8 cellular contexts compared by ENCODE assay signal in the genomic region with DNA sequence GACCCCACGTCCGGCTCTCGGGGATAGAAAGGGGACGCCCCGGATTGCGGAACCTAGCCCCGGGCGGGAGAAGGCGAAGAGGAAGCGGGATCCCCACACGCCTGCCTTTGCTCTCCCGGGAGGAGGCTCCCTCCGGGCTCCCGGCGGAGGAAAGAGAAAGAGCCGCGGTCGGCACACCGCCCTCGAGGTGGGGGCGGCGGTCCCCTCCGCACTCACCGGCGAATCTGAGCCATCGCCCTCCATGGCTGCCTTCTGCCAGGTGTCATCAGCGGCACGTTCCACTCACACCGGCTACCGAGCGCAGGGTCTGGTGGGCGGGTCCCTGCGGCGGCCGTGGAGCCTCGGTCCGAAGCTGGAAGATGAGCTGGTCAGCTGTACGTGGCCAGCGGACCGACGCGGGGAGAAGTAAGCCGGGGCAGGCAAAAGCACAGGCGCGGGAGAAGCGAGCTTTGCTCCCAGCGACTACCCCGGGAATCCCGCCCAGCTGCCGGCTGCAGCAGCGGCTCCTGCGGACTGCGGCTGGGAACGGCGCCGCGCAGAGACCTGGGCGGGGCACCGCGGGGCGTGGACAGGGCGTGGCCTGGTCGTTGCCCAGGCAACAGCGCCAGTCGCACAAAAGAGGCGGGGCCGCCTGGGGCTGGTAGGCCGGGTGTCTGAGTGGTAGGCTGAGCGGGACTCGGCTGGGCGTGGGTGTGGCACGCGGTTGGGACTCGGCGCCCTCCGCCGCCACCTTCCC. TPM values are rescaled to one million over a fixed set of nuclear protein-coding genes. Genes with fewer than 3 reads are reported as not detected.
DNase-seq lines count a peak whose midpoint lies in the region; ATAC-seq and TF ChIP-seq lines count a peak whose summit lies in the region.

A gene with protein sequence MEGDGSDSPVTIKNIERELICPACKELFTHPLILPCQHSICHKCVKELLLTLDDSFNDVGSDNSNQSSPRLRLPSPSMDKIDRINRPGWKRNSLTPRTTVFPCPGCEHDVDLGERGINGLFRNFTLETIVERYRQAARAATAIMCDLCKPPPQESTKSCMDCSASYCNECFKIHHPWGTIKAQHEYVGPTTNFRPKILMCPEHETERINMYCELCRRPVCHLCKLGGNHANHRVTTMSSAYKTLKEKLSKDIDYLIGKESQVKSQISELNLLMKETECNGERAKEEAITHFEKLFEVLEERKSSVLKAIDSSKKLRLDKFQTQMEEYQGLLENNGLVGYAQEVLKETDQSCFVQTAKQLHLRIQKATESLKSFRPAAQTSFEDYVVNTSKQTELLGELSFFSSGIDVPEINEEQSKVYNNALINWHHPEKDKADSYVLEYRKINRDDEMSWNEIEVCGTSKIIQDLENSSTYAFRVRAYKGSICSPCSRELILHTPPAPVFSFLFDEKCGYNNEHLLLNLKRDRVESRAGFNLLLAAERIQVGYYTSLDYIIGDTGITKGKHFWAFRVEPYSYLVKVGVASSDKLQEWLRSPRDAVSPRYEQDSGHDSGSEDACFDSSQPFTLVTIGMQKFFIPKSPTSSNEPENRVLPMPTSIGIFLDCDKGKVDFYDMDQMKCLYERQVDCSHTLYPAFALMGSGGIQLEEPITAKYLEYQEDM (minus strand): TSS at position 517 of the 736 bp plus-strand sequence. CDS start 274 bp downstream, at position 243.

- no peaks in the 10 kb centered on the region for H3K9me3 ChIP-seq in endocrine pancreas (ENCODE audit: control insufficient read depth, low read length)

- peaks cover 4% of the 10 kb centered on the region for H3K9me3 Mint-ChIP-seq in activated CD8-positive, alpha-beta memory T cell treated with anti-CD3 and anti-CD28 coated beads, Interleukin-2, amount 10 ng/mL, durations not matched to agents 7 days and 5 days (ENCODE audit: low read depth)
- peaks cover 11% of the 10 kb centered on the region for H3K9me3 Mint-ChIP-seq in mesothelial cell of epicardium

- DNase-seq in COR-L47 (lab: John Stamatoyannopoulos, UW), result peak; percentile 97
- peak; percentile 64 for DNase-seq in HS-5 (ENCODE audit: low read depth)
- DNase-seq in NOMO-1 (lab: John Stamatoyannopoulos, UW; ENCODE audit: unreplicated experiment in 2 of 2), result peak; percentile 88 to 96
- peak; percentile 95 for DNase-seq in activated CD8-positive, alpha-beta memory T cell treated with anti-CD3 and anti-CD28 coated beads, Interleukin-2, amount 10 ng/mL, durations not matched to agents 7 days and 5 days
- DNase-seq in mesothelial cell of epicardium (ENCODE audit: low spot score in 2 of 2, unreplicated experiment in 2 of 2), result peak; percentile 85 to 95
- DNase-seq in stimulated activated CD8-positive, alpha-beta memory T cell treated with anti-CD3 and anti-CD28 coated beads, Interleukin-15, amount 100 ng/mL, for 24 hours (ENCODE audit: low read depth), result peak; percentile 91

- peak within 1 kb of the TSS; percentile 56 for H3K9ac ChIP-seq in endocrine pancreas (ENCODE audit: control insufficient read depth, insufficient read depth, low read length)

- H3K36me3 ChIP-seq in endocrine pancreas (ENCODE audit: control insufficient read depth, insufficient read depth, low read length), result no peaks in the 10 kb centered on the region

- peaks cover 5% of the 10 kb centered on the region for H3K4me1 ChIP-seq in endocrine pancreas (ENCODE audit: control insufficient read depth, insufficient read depth, low read length)

- peaks cover 4% of the 10 kb centered on the region for H3K36me3 Mint-ChIP-seq in activated CD8-positive, alpha-beta memory T cell treated with anti-CD3 and anti-CD28 coated beads, Interleukin-2, amount 10 ng/mL, durations not matched to agents 7 days and 5 days
- H3K36me3 Mint-ChIP-seq in mesothelial cell of epicardium, result peaks cover 5% of the 10 kb centered on the region

- peak within 1 kb of the TSS; percentile 68 for H3K4me3 ChIP-seq in endocrine pancreas (ENCODE audit: control insufficient read depth, insufficient read depth, low read length)

- H3K27ac Mint-ChIP-seq in activated CD8-positive, alpha-beta memory T cell treated with anti-CD3 and anti-CD28 coated beads, Interleukin-2, amount 10 ng/mL, durations not matched to agents 7 days and 5 days, result no peak within 1 kb of the TSS
- H3K27ac Mint-ChIP-seq in mesothelial cell of epicardium, result no peak within 1 kb of the TSS

- H3K4me3 Mint-ChIP-seq in activated CD8-positive, alpha-beta memory T cell treated with anti-CD3 and anti-CD28 coated beads, Interleukin-2, amount 10 ng/mL, durations not matched to agents 7 days and 5 days, result peak within 1 kb of the TSS; percentile 80
- H3K4me3 Mint-ChIP-seq in mesothelial cell of epicardium, result peak within 1 kb of the TSS; percentile 77

- peaks cover 64% of the 10 kb centered on the region for H3K27me3 Mint-ChIP-seq in activated CD8-positive, alpha-beta memory T cell treated with anti-CD3 and anti-CD28 coated beads, Interleukin-2, amount 10 ng/mL, durations not matched to agents 7 days and 5 days
- peaks cover 76% of the 10 kb centered on the region for H3K27me3 Mint-ChIP-seq in mesothelial cell of epicardium (ENCODE audit: low read depth)

- ATAC-seq in GM21360 (IDR thresholded peaks at IDR 0.05; ENCODE audit: unreplicated experiment), result peak; percentile 98
- ATAC-seq in activated CD8-positive, alpha-beta memory T cell treated with anti-CD3 and anti-CD28 coated beads, Interleukin-2, amount 10 ng/mL, durations not matched to agents 7 days and 5 days, result peak; percentile 92

- TF ChIP-seq CTCF in mesothelial cell of epicardium (IDR thresholded peaks at IDR 0.05; ENCODE audit: unreplicated experiment), result no peak

- H3K27me3 ChIP-seq in endocrine pancreas (ENCODE audit: control insufficient read depth, insufficient read depth, low read length), result no peaks in the 10 kb centered on the region

- peaks cover 13% of the 10 kb centered on the region for H3K4me1 Mint-ChIP-seq in activated CD8-positive, alpha-beta memory T cell treated with anti-CD3 and anti-CD28 coated beads, Interleukin-2, amount 10 ng/mL, durations not matched to agents 7 days and 5 days
- H3K4me1 Mint-ChIP-seq in mesothelial cell of epicardium, result peaks cover 7% of the 10 kb centered on the region

- CTCF ChIA-PET in activated CD8-positive, alpha-beta memory T cell treated with anti-CD3 and anti-CD28 coated beads, Interleukin-2, amount 10 ng/mL, durations not matched to agents 7 days and 5 days (lab: Charles Lee), result interaction anchor here (1.5 to 2.0 kb wide), 2 partner anchors 10 to 14 kb away, joined by 5 read pairs; no protein-coding TSS in a partner anchor

RNA-seq across cellular contexts. Expression of the gene that starts here (rescaled TPM):
- total RNA-seq in activated CD8-positive, alpha-beta memory T cell treated with anti-CD3 and anti-CD28 coated beads, Interleukin-2, amount 10 ng/mL, durations not matched to agents 7 days and 5 days, result under 1 TPM in 1 of 2 experiments, not detected in 1; 0.29 TPM
- 1.3 to 2.5 TPM (median 1.3 TPM) in 3 replicates for total RNA-seq in mesothelial cell of epicardium

Comparison
In these comparisons a context has a peak if more than half of its experiments do, and no peak if none do; other contexts are left out.
1. Peak in every context shown above with its lines: DNase-seq, ATAC-seq and H3K4me3 ChIP-seq.
2. Peak in DNase-seq and ATAC-seq in activated CD8-positive, alpha-beta memory T cell treated with anti-CD3 and anti-CD28 coated beads, Interleukin-2, amount 10 ng/mL, durations not matched to agents 7 days and 5 days; RNA of the gene not detected or under 1 TPM.